21 cellular contexts compared by ENCODE assay signal in genomic region chr9:99069532-99069931, GRCh38. TPM values are rescaled to one million over a fixed set of nuclear protein-coding genes. Genes with fewer than 3 reads are reported as not detected.
DNase-seq lines count a peak whose midpoint lies in the region; ATAC-seq and TF ChIP-seq lines count a peak whose summit lies in the region.
"Had no signal": no experiment of that assay in that cellular context is flagged by ENCODE, and none has a peak within 500 bp of the region (broad histone marks: within the 10 kb centered on the region; RNA-seq: fewer than 3 reads in every experiment).

No MANE protein-coding gene starts in this region.

- peak overlapping the region in 4 of 7 donors; percentile 31 to 62 (median 49) for H3K4me3 Mint-ChIP-seq in CD8-positive, alpha-beta memory T cell
- no peak overlapping the region for H3K4me3 Mint-ChIP-seq in activated T-helper 1 cell treated with anti-CD3 and anti-CD28 coated beads, Interleukin-12 subunit alpha, Interleukin-12 subunit beta, Interleukin-2, Interleukin-4 antibody, amounts not matched to agents 30 ng/mL and 10 ng/mL and 1 ng/mL, durations not matched to agents 14 hours and 24 hours and 36 hours
- peak overlapping the region; percentile 14 for H3K4me3 Mint-ChIP-seq in natural killer cell
- H3K4me3 Mint-ChIP-seq: mesothelial cell of epicardium had no signal

- no peaks in the 10 kb centered on the region for H4K20me1 ChIP-seq in BLaER1 treated with 17β-estradiol and CSF1 and Interleukin-3, amounts not matched to agents 10 nM and 100 nM
- no peaks in the 10 kb centered on the region for H4K20me1 ChIP-seq in GM23248 (ENCODE audit: insufficient read depth)

- no peak overlapping the region for H3K9ac ChIP-seq in BLaER1 treated with 17β-estradiol and CSF1 and Interleukin-3, amounts not matched to agents 10 nM and 100 nM
- no peak overlapping the region for H3K9ac ChIP-seq in GM23248

- no peak overlapping the region for H2AFZ ChIP-seq in GM23248

- H3K9me2 ChIP-seq in GM23248 (ENCODE audit: insufficient read depth), result no peaks in the 10 kb centered on the region

- peaks cover 0 to 3% (median 1%) of the 10 kb centered on the region in 3 donors for H3K36me3 Mint-ChIP-seq in CD8-positive, alpha-beta memory T cell
- peaks cover 8% of the 10 kb centered on the region for H3K36me3 Mint-ChIP-seq in activated T-helper 1 cell treated with anti-CD3 and anti-CD28 coated beads, Interleukin-12 subunit alpha, Interleukin-12 subunit beta, Interleukin-2, Interleukin-4 antibody, amounts not matched to agents 30 ng/mL and 10 ng/mL and 1 ng/mL, durations not matched to agents 14 hours and 24 hours and 36 hours (ENCODE audit: low read depth)
- no peaks in the 10 kb centered on the region for H3K36me3 Mint-ChIP-seq in natural killer cell
- H3K36me3 Mint-ChIP-seq: mesothelial cell of epicardium had no signal

- H3K36me3 ChIP-seq in BLaER1 treated with 17β-estradiol and CSF1 and Interleukin-3, amounts not matched to agents 10 nM and 100 nM, result no peaks in the 10 kb centered on the region
- H3K36me3 ChIP-seq in CD8-positive, alpha-beta memory T cell (ENCODE audit: insufficient read depth, low read length), result no peaks in the 10 kb centered on the region
- H3K36me3 ChIP-seq in GM23248 (ENCODE audit: low read depth) (no peaks in the 10 kb centered on the region), gastroesophageal sphincter (peaks cover 0 to 59% of the 10 kb centered on the region in 2 donors)
- H3K36me3 ChIP-seq: neutrophil, WERI-Rb-1 had no signal

- H3K4me2 ChIP-seq in BLaER1 treated with 17β-estradiol and CSF1 and Interleukin-3, amounts not matched to agents 10 nM and 100 nM, result peak overlapping the region in 8 of 11 experiments; percentile 6 to 45 (median 14); a peak in 7 of 22 replicates
- H3K4me2 ChIP-seq in GM23248 (ENCODE audit: unreplicated experiment), result no peak overlapping the region

- H3K79me2 ChIP-seq in GM23248 (ENCODE audit: insufficient read depth), result no peaks in the 10 kb centered on the region

- no peaks in the 10 kb centered on the region for H3K9me3 ChIP-seq in BLaER1 treated with 17β-estradiol and CSF1 and Interleukin-3, amounts not matched to agents 10 nM and 100 nM (replicated peaks in 1 of 11)
- H3K9me3 ChIP-seq in CD8-positive, alpha-beta memory T cell (ENCODE audit: low read length), result no peaks in the 10 kb centered on the region
- H3K9me3 ChIP-seq in GM23248 (ENCODE audit: low read depth), result no peaks in the 10 kb centered on the region
- H3K9me3 ChIP-seq in gastroesophageal sphincter, result no peaks in the 10 kb centered on the region
- H3K9me3 ChIP-seq: body of pancreas, neutrophil had no signal

- no peak for DNase-seq in CD8-positive, alpha-beta memory T cell
- no peak for DNase-seq in activated T-helper 1 cell treated with anti-CD3 and anti-CD28 coated beads, Interleukin-12 subunit alpha, Interleukin-12 subunit beta, Interleukin-2, Interleukin-4 antibody, amounts not matched to agents 30 ng/mL and 10 ng/mL and 1 ng/mL, durations not matched to agents 14 hours and 24 hours and 36 hours (ENCODE audit: low spot score)
- no peak for DNase-seq in natural killer cell
- no peak for DNase-seq in GM23248
- no peak for DNase-seq in NCI-H2196 treated with DMSO at 0.1 percent for 48 hours (lab: John Stamatoyannopoulos, UW; ENCODE audit: unreplicated experiment)
- DNase-seq: activated naive CD4-positive, alpha-beta T cell; AML-193; body of pancreas; cortex of kidney; hypothalamus; KBM-7; kidney glomerular epithelial cell; NCI-H1930; NCI-H510A treated with DMSO at 0.1 percent for 48 hours; Right ventricle myocardium superior; WERI-Rb-1 had no signal

- POLR2A ChIA-PET in CD8-positive, alpha-beta memory T cell (lab: Charles Lee), result interaction anchor here (0.6 kb wide), 1 partner anchor 10 kb away, joined by 3 read pairs; no protein-coding TSS in a partner anchor

- no peaks in the 10 kb centered on the region for H3K27me3 Mint-ChIP-seq in CD8-positive, alpha-beta memory T cell
- H3K27me3 Mint-ChIP-seq in activated T-helper 1 cell treated with anti-CD3 and anti-CD28 coated beads, Interleukin-12 subunit alpha, Interleukin-12 subunit beta, Interleukin-2, Interleukin-4 antibody, amounts not matched to agents 30 ng/mL and 10 ng/mL and 1 ng/mL, durations not matched to agents 14 hours and 24 hours and 36 hours (ENCODE audit: insufficient read depth), result peaks cover 4% of the 10 kb centered on the region
- no peaks in the 10 kb centered on the region for H3K27me3 Mint-ChIP-seq in natural killer cell (ENCODE audit: low read depth in 2 of 2)

- intact Hi-C loops in activated T-helper 1 cell treated with anti-CD3 and anti-CD28 coated beads, Interleukin-12 subunit alpha, Interleukin-12 subunit beta, Interleukin-2, Interleukin-4 antibody, amounts not matched to agents 30 ng/mL and 10 ng/mL and 1 ng/mL, durations not matched to agents 14 hours and 24 hours and 36 hours (cut with micrococcal nuclease), result no loop called here
- intact Hi-C loops in natural killer cell (cut with micrococcal nuclease), result no loop called here

- peak overlapping the region in 3 of 11 experiments; percentile 3 to 29 (median 26); a peak in 2 of 22 replicates for H3K27ac ChIP-seq in BLaER1 treated with 17β-estradiol and CSF1 and Interleukin-3, amounts not matched to agents 10 nM and 100 nM
- no peak overlapping the region for H3K27ac ChIP-seq in CD8-positive, alpha-beta memory T cell (ENCODE audit: low read depth, low read length)
- H3K27ac ChIP-seq in GM23248 (no peak overlapping the region), gastroesophageal sphincter (peak overlapping the region in 1 of 4 donors; percentile 22)
- H3K27ac ChIP-seq: body of pancreas, neutrophil, WERI-Rb-1 had no signal

- H3K4me1 Mint-ChIP-seq in CD8-positive, alpha-beta memory T cell, result peaks cover 59 to 82% (median 59%) of the 10 kb centered on the region in 3 donors
- H3K4me1 Mint-ChIP-seq in activated T-helper 1 cell treated with anti-CD3 and anti-CD28 coated beads, Interleukin-12 subunit alpha, Interleukin-12 subunit beta, Interleukin-2, Interleukin-4 antibody, amounts not matched to agents 30 ng/mL and 10 ng/mL and 1 ng/mL, durations not matched to agents 14 hours and 24 hours and 36 hours (ENCODE audit: low read depth), result peaks cover 44% of the 10 kb centered on the region
- H3K4me1 Mint-ChIP-seq in natural killer cell, result peaks cover 62 to 63% of the 10 kb centered on the region in 2 donors

- TF ChIP-seq POLR2A in gastroesophageal sphincter (IDR thresholded peaks at IDR 0.05), result no peak

- H3K4me3 ChIP-seq in BLaER1 treated with 17β-estradiol and CSF1 and Interleukin-3, amounts not matched to agents 10 nM and 100 nM, result no peak overlapping the region
- H3K4me3 ChIP-seq in CD8-positive, alpha-beta memory T cell (ENCODE audit: low read length), result no peak overlapping the region
- no peak overlapping the region for H3K4me3 ChIP-seq in GM23248
- H3K4me3 ChIP-seq in gastroesophageal sphincter, result no peak overlapping the region
- H3K4me3 ChIP-seq: body of pancreas had no signal

- no peaks in the 10 kb centered on the region for H3K27me3 ChIP-seq in BLaER1 treated with 17β-estradiol and CSF1 and Interleukin-3, amounts not matched to agents 10 nM and 100 nM
- H3K27me3 ChIP-seq in CD8-positive, alpha-beta memory T cell (ENCODE audit: insufficient read depth, low read length, poor library complexity, severe bottlenecking), result no peaks in the 10 kb centered on the region
- H3K27me3 ChIP-seq in GM23248 (replicated peaks; ENCODE audit: insufficient read depth) (no peaks in the 10 kb centered on the region), gastroesophageal sphincter (no peaks in the 10 kb centered on the region)
- H3K27me3 ChIP-seq: body of pancreas had no signal

- H3K27ac Mint-ChIP-seq in CD8-positive, alpha-beta memory T cell, result peak overlapping the region; percentile 15 to 89 (median 81)
- H3K27ac Mint-ChIP-seq in activated T-helper 1 cell treated with anti-CD3 and anti-CD28 coated beads, Interleukin-12 subunit alpha, Interleukin-12 subunit beta, Interleukin-2, Interleukin-4 antibody, amounts not matched to agents 30 ng/mL and 10 ng/mL and 1 ng/mL, durations not matched to agents 14 hours and 24 hours and 36 hours, result peak overlapping the region; percentile 83
- H3K27ac Mint-ChIP-seq in natural killer cell, result peak overlapping the region; percentile 78 to 86
- H3K27ac Mint-ChIP-seq: mesothelial cell of epicardium had no signal

- TF ChIP-seq EP300 in gastroesophageal sphincter (IDR thresholded peaks at IDR 0.05), result no peak

- WGBS in GM23248 (ENCODE audit: low coverage in 1 of 2, low lambda C conversion rate in 2 of 2, missing lambda C conversion rate in 2 of 2), 2 experiments, result 81% methylated on average over 12 of the region's 12 CpGs
- WGBS in gastroesophageal sphincter (ENCODE audit: low coverage in 1 of 2), 2 donors, result 88 to 90% methylated on average over 3 to 6 of the region's 12 CpGs

- H3K4me1 ChIP-seq in BLaER1 treated with 17β-estradiol and CSF1 and Interleukin-3, amounts not matched to agents 10 nM and 100 nM, result peaks cover 0 to 25% (median 18%) of the 10 kb centered on the region in 10 experiments; a peak in 15 of 20 replicates
- H3K4me1 ChIP-seq in CD8-positive, alpha-beta memory T cell (ENCODE audit: insufficient read depth, low read length), result peaks cover 22% of the 10 kb centered on the region
- H3K4me1 ChIP-seq in GM23248 (ENCODE audit: insufficient read depth) (peaks cover 8% of the 10 kb centered on the region; the same call in 1 of the 2 replicates), gastroesophageal sphincter (peaks cover 0 to 4% (median 0%) of the 10 kb centered on the region in 3 donors)
- H3K4me1 ChIP-seq: body of pancreas had no signal

- in situ Hi-C loops in GM23248 (cut with MboI), result no loop called here

- CTCF ChIA-PET in CD8-positive, alpha-beta memory T cell (lab: Charles Lee), result no interaction called here

- no peak for TF ChIP-seq CTCF in natural killer cell (IDR thresholded peaks at IDR 0.05)
- TF ChIP-seq CTCF in gastroesophageal sphincter (IDR thresholded peaks at IDR 0.05), result no peak

- no peaks in the 10 kb centered on the region for H3F3A ChIP-seq in GM23248 (ENCODE audit: insufficient read depth)

- H3K9me3 Mint-ChIP-seq in CD8-positive, alpha-beta memory T cell, result no peaks in the 10 kb centered on the region
- H3K9me3 Mint-ChIP-seq in activated T-helper 1 cell treated with anti-CD3 and anti-CD28 coated beads, Interleukin-12 subunit alpha, Interleukin-12 subunit beta, Interleukin-2, Interleukin-4 antibody, amounts not matched to agents 30 ng/mL and 10 ng/mL and 1 ng/mL, durations not matched to agents 14 hours and 24 hours and 36 hours, result peaks cover 5% of the 10 kb centered on the region
- no peaks in the 10 kb centered on the region for H3K9me3 Mint-ChIP-seq in natural killer cell
- H3K9me3 Mint-ChIP-seq: mesothelial cell of epicardium had no signal

- ATAC-seq in natural killer cell, result peak in 1 of 3 donors; percentile 25
- ATAC-seq in gastroesophageal sphincter, result no peak
- ATAC-seq: body of pancreas, right cardiac atrium had no signal

RNA-seq across cellular contexts. Expression of gene TGFBR1, which starts 35.4 kb away (rescaled TPM):
- 10 to 100 TPM; 36.6 to 41.9 TPM for total RNA-seq in CD8-positive, alpha-beta memory T cell
- polyA plus RNA-seq in CD8-positive, alpha-beta memory T cell, result 34.4 TPM
- total RNA-seq in activated T-helper 1 cell treated with anti-CD3 and anti-CD28 coated beads, Interleukin-12 subunit alpha, Interleukin-12 subunit beta, Interleukin-2, Interleukin-4 antibody, amounts not matched to agents 30 ng/mL and 10 ng/mL and 1 ng/mL, durations not matched to agents 14 hours and 24 hours and 36 hours, result 38.5 and 42.6 TPM in 2 replicates
- total RNA-seq in natural killer cell (100 to 1,000 TPM in 2 of 3 donors, 10 to 100 TPM in 1; 78.0 to 120 (median 113) TPM), gastroesophageal sphincter (10 to 100 TPM; 37.0 to 65.8 (median 48.8) TPM)
- 73.9 and 75.1 TPM in 2 replicates for total RNA-seq in GM23248 (2014; rRNA removed; shearing (Covaris generic))
- 41.0 and 46.3 TPM in 2 replicates for polyA plus RNA-seq in GM23248 (2016; fragmentation: Nextera tagmentation; extraction: Ambion mirVana)
